1 cellular context compared by ENCODE assay signal in the genomic region with DNA sequence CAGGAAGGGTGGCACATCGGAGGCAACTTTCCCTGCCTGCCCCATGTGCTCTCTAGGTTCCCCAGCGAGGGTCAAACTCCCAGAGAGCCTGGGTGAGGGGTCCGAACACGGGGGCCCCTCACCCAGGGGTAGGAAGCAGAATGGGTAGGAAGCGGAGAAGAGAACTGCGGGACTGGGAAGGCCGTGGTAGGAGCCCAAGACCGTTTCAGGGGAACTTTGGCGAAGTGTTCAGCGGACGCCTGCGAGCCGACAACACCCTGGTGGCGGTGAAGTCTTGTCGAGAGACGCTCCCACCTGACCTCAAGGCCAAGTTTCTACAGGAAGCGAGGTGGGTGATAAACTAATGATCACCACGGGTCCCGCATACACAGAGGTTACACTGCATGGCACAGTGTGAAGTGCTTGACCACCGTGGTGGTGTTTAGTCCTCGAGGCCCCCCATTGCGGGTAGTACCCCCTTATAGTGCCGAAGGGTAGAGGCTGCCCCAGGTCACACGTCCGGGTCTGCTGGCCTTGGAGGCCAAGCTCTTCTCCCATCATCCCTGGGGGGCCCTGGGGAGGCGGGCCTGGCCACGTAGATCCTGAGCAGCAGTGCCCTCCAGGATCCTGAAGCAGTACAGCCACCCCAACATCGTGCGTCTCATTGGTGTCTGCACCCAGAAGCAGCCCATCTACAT.
TF ChIP-seq lines count a peak whose summit lies in the region.

No MANE protein-coding gene starts in this region.

TF ChIP-seq in HCT116, 20 proteins besides CTCF, POLR2A, EP300 and RAD21 (continued from another document):
- TF ChIP-seq REST (IDR thresholded peaks at IDR 0.05; ENCODE audit: low read depth): no peak
- TF ChIP-seq, protein P1, sequence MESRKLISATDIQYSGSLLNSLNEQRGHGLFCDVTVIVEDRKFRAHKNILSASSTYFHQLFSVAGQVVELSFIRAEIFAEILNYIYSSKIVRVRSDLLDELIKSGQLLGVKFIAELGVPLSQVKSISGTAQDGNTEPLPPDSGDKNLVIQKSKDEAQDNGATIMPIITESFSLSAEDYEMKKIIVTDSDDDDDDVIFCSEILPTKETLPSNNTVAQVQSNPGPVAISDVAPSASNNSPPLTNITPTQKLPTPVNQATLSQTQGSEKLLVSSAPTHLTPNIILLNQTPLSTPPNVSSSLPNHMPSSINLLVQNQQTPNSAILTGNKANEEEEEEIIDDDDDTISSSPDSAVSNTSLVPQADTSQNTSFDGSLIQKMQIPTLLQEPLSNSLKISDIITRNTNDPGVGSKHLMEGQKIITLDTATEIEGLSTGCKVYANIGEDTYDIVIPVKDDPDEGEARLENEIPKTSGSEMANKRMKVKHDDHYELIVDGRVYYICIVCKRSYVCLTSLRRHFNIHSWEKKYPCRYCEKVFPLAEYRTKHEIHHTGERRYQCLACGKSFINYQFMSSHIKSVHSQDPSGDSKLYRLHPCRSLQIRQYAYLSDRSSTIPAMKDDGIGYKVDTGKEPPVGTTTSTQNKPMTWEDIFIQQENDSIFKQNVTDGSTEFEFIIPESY (IDR thresholded peaks at IDR 0.05; ENCODE audit: extremely low read depth, insufficient replicate concordance, low read length): no peak
- TF ChIP-seq CBX3 (IDR thresholded peaks at IDR 0.05; ENCODE audit: low read depth): no peak
